Comparison of ENCODE assay signal across 8 cellular contexts in genomic region chr2:86037141-86037794, GRCh38.
A peak's percentile ranks its signal among the peaks of the same experiment; 100 is the strongest.
DNase-seq lines count a peak whose midpoint lies in the region; ATAC-seq and TF ChIP-seq lines count a peak whose summit lies in the region.

No MANE protein-coding gene starts in this region.

- peaks cover 45% of the 10 kb centered on the region for H3K36me3 ChIP-seq in IMR-90 (ENCODE audit: control insufficient read depth, insufficient read depth, low read length)
- peaks cover 48% of the 10 kb centered on the region for H3K36me3 ChIP-seq in Karpas-422 (ENCODE audit: insufficient read depth, low read length)

- POLR2A ChIA-PET in IMR-90 (lab: Charles Lee; ENCODE audit: unreplicated experiment) = interaction anchor here (0.9 kb wide), 1 partner anchor 148 kb away, joined by 3 read pairs; the partner anchor contains the start of gene ST3GAL5

- H4K8ac ChIP-seq in IMR-90 (ENCODE audit: low read depth in 2 of 2, low read length in 2 of 2) = peak overlapping the region; percentile 20 to 98; a peak in 3 of 4 replicates

- no TSS peak for BruUV-seq in IMR-90 (replicated peaks; lab: Mats Ljungman, UMichigan)

- H3K56ac ChIP-seq in IMR-90 (ENCODE audit: extremely low read depth, insufficient read depth, low read length) = no peak overlapping the region

- H2AFZ ChIP-seq in IMR-90 (replicated peaks; ENCODE audit: low read length, poor library complexity) (peak overlapping the region; percentile 4), Karpas-422 (ENCODE audit: low read length) (no peak overlapping the region)

- H3K27me3 ChIP-seq in IMR-90 (ENCODE audit: control insufficient read depth, insufficient read depth, low read length) (no peaks in the 10 kb centered on the region), Karpas-422 (ENCODE audit: low read length) (no peaks in the 10 kb centered on the region)

- peak overlapping the region; percentile 96 for H3K4ac ChIP-seq in IMR-90 (ENCODE audit: low read depth, low read length)

- 58% methylated on average over 5 of the region's 12 CpGs; no CpG with 5 or more reads in 1 of the 2 experiments for WGBS in IMR-90 (ENCODE audit: extremely low coverage in 2 of 2, insufficient read length in 1 of 2), 2 experiments

- peak overlapping the region; percentile 96 for H4K5ac ChIP-seq in IMR-90 (ENCODE audit: low read depth, low read length)

- H3K4me3 ChIP-seq in IMR-90 (ENCODE audit: insufficient read depth, low read depth, low read length) (no peak overlapping the region), Karpas-422 (ENCODE audit: low read length) (no peak overlapping the region)

- peak overlapping the region; percentile 94 for H2BK120ac ChIP-seq in IMR-90 (ENCODE audit: low read depth, low read length)

- peak overlapping the region; percentile 87 for H4K91ac ChIP-seq in IMR-90 (ENCODE audit: insufficient read depth, low read depth, low read length)

- peaks cover 0 to 37% of the 10 kb centered on the region in 2 experiments; a peak in 2 of 4 replicates for H3K79me1 ChIP-seq in IMR-90 (ENCODE audit: low read depth in 1 of 2, low read length in 2 of 2)

- DNase-seq in IMR-90 (peak; percentile 92), dermis microvascular lymphatic vessel endothelial cell (ENCODE audit: low read depth in 2 of 2) (peak; percentile 60 to 89), mucosa of gallbladder (ENCODE audit: low spot score) (peak; percentile 80), substantia nigra (lab: John Stamatoyannopoulos, UW) (peak in 6 of 49 donors; percentile 10 to 26 (median 21)), Karpas-422 (no peak), putamen (ENCODE audit: low spot score) (no peak)
- DNase-seq in activated CD4-positive, alpha-beta T cell treated with anti-CD3 and anti-CD28 coated beads for 4 hours = peak; percentile 50 to 57

- ATAC-seq in IMR-90 (ENCODE audit: low read depth) = peak; percentile 84
- ATAC-seq in HG03439 (IDR thresholded peaks at IDR 0.05; ENCODE audit: unreplicated experiment) = no peak

- H2BK5ac ChIP-seq in IMR-90 (ENCODE audit: low read depth, low read length, poor library complexity, severe bottlenecking) = peak overlapping the region; percentile 79

- H3K9me1 ChIP-seq in IMR-90 (ENCODE audit: insufficient read depth, low read length) = peaks cover 33% of the 10 kb centered on the region

- peak overlapping the region; percentile 14; the same call in 1 of the 2 replicates for H3K23ac ChIP-seq in IMR-90 (ENCODE audit: low read depth, low read length)

- H3K14ac ChIP-seq in IMR-90 (replicated peaks; ENCODE audit: low read depth, low read length) = peak overlapping the region; percentile 93

- CTCF ChIA-PET in IMR-90 (lab: Yijun Ruan, JAX) = interaction anchor here (0.6 to 2.2 kb wide), 5 partner anchors 41 to 223 kb away, joined by 3 to 6 read pairs (median 4); partner anchors contain the start of gene ST3GAL5

- H2BK20ac ChIP-seq in IMR-90 (ENCODE audit: low read depth, low read length) = peak overlapping the region; percentile 82; the same call in 1 of the 2 replicates

- H3K4me1 ChIP-seq in IMR-90 (ENCODE audit: control insufficient read depth, insufficient read depth, low read length) = peaks cover 29% of the 10 kb centered on the region
- H3K4me1 ChIP-seq in Karpas-422 (ENCODE audit: low read length) = no peaks in the 10 kb centered on the region

- H3K18ac ChIP-seq in IMR-90 (ENCODE audit: low read depth, low read length) = peak overlapping the region; percentile 89

- H2AK9ac ChIP-seq in IMR-90 (replicated peaks; ENCODE audit: low read depth, low read length, poor library complexity) = peak overlapping the region; percentile 96

- H3K9ac ChIP-seq in IMR-90 (ENCODE audit: low read depth, low read length) (no peak overlapping the region), Karpas-422 (ENCODE audit: low read length) (no peak overlapping the region)

- H3K79me2 ChIP-seq in Karpas-422 (ENCODE audit: low read length) = no peaks in the 10 kb centered on the region

- in situ Hi-C loops in IMR-90 (cut with MboI; ENCODE audit: low sequenced_read_pairs) = no loop called here

- TF ChIP-seq POLR2A in IMR-90 (IDR thresholded peaks at IDR 0.05; ENCODE audit: low read depth, low read length) = no peak

- 0 out of 3 replicates have a peak overlapping the region, but pooled peaks have one; percentile 75 for H2BK15ac ChIP-seq in IMR-90 (ENCODE audit: low read depth, low read length)

- no peak for TF ChIP-seq RAD21 in IMR-90 (IDR thresholded peaks at IDR 0.05; ENCODE audit: low read length)

- H2AK5ac ChIP-seq in IMR-90 (ENCODE audit: low read depth, low read length) = peak overlapping the region; percentile 95

- no peaks in the 10 kb centered on the region for H3K9me3 ChIP-seq in IMR-90 (ENCODE audit: control insufficient read depth, insufficient read depth, low read length)
- H3K9me3 ChIP-seq in Karpas-422 (ENCODE audit: low read length) = no peaks in the 10 kb centered on the region

- H4K20me1 ChIP-seq in IMR-90 (ENCODE audit: insufficient read depth, low read length) (no peaks in the 10 kb centered on the region; the same call in 1 of the 2 replicates), Karpas-422 (ENCODE audit: insufficient read depth, low read depth, low read length) (0 out of 2 replicates have a peak, but pooled peaks cover 3% of the 10 kb centered on the region)

- no peak for TF ChIP-seq CTCF in IMR-90 (conservative IDR thresholded peaks at IDR 0.05; ENCODE audit: low read depth, low read length)

- dilution Hi-C loops in IMR-90 (cut with HindIII; ENCODE audit: low sequenced_read_pairs, unreplicated experiment) = no loop called here

- intact Hi-C loops in IMR-90 (cut with micrococcal nuclease) = loop anchor here (1.0 to 5.0 kb wide), 5 partner anchors 38 to 210 kb away; no protein-coding TSS in a partner anchor

- no peaks in the 10 kb centered on the region for H3K9me2 ChIP-seq in Karpas-422 (replicated peaks; ENCODE audit: insufficient read depth, low read length)

- H3K27ac ChIP-seq in IMR-90 (ENCODE audit: insufficient read depth, low read length) (peak overlapping the region; percentile 83), substantia nigra (ENCODE audit: low read depth, low read length, poor library complexity, severe bottlenecking) (peak overlapping the region; percentile 96), Karpas-422 (ENCODE audit: low read length) (no peak overlapping the region)

- no peak overlapping the region; the same call in 1 of the 2 replicates for H3K4me2 ChIP-seq in IMR-90 (ENCODE audit: low read depth, low read length)
- H3K4me2 ChIP-seq in Karpas-422 (ENCODE audit: low read depth, low read length, poor library complexity, severe bottlenecking) = no peak overlapping the region

TF ChIP-seq in IMR-90, 13 proteins besides CTCF, POLR2A, EP300 and RAD21:
- TF ChIP-seq RCOR1 (IDR thresholded peaks at IDR 0.05; ENCODE audit: insufficient replicate concordance, low read length) = peak; percentile 7
- TF ChIP-seq NFE2L2 (IDR thresholded peaks at IDR 0.05; ENCODE audit: low read depth, low read length) = peak; percentile 65
- TF ChIP-seq FOS (IDR thresholded peaks at IDR 0.05; ENCODE audit: low read depth, low read length) = peak; percentile 48; the same call in 1 of the 2 replicates
- peak; percentile 58; the same call in 1 of the 2 replicates for TF ChIP-seq BHLHE40 (IDR thresholded peaks at IDR 0.05; ENCODE audit: low read depth, low read length)
- no peak for TF ChIP-seq MXI1 (IDR thresholded peaks at IDR 0.05; ENCODE audit: borderline replicate concordance, low read depth, low read length)
- no peak for TF ChIP-seq MAZ (IDR thresholded peaks at IDR 0.05; ENCODE audit: borderline replicate concordance, low read depth, low read length)
- TF ChIP-seq USF2 (IDR thresholded peaks at IDR 0.05; ENCODE audit: low read depth, low read length) = no peak
- TF ChIP-seq ELK1 (IDR thresholded peaks at IDR 0.05; ENCODE audit: borderline replicate concordance, low read depth, low read length) = no peak
- no peak for TF ChIP-seq RFX5 (IDR thresholded peaks at IDR 0.05; ENCODE audit: low read depth, low read length)

Comparison
In these comparisons a context has a peak if more than half of its experiments do, and no peak if none do; other contexts are left out.
1. DNase-seq: peak in IMR-90 (single experiment), activated CD4-positive, alpha-beta T cell treated with anti-CD3 and anti-CD28 coated beads for 4 hours (2 of 2), dermis microvascular lymphatic vessel endothelial cell (2 of 2) and mucosa of gallbladder (single experiment); none in Karpas-422 (single experiment) and putamen (single experiment).